In genomic region chr1:235867903-235868469, GRCh38 we compare ENCODE assay signal across 8 cellular contexts. TPM values are rescaled to one million over a fixed set of nuclear protein-coding genes. Genes with fewer than 3 reads are reported as not detected.
DNase-seq lines count a peak whose midpoint lies in the region; ATAC-seq, FAIRE-seq and TF ChIP-seq lines count a peak whose summit lies in the region.

No MANE protein-coding gene starts in this region.

- ATAC-seq in stimulated activated naive B cell treated with anti-CD40 and anti-IgM and Interleukin-4, amounts not matched to agents 10 μg/mL and 1 μg/mL and 100 μg/mL, for 72 hours (replicated peaks): peak; percentile 63 to 66
- no peak for ATAC-seq in HG02642 (IDR thresholded peaks at IDR 0.05; ENCODE audit: poor library complexity, unreplicated experiment)

- no peaks in the 10 kb centered on the region for H3K79me2 ChIP-seq in endothelial cell of umbilical vein (ENCODE audit: control insufficient read depth, insufficient read depth, low read length)

- no peak for TF ChIP-seq POLR2A in endothelial cell of umbilical vein (IDR thresholded peaks at IDR 0.05; ENCODE audit: low read depth, low read length)

- DNase-seq in GM12865 (ENCODE audit: low read depth): peak; percentile 65
- DNase-seq in HFFc6: no peak
- peak; percentile 11 to 65 (median 41) for DNase-seq in T-helper 1 cell
- DNase-seq in endothelial cell of umbilical vein (ENCODE audit: low read depth, low spot score): no peak
- DNase-seq in stimulated activated naive B cell treated with anti-CD40 and anti-IgM and Interleukin-4, amounts not matched to agents 10 μg/mL and 1 μg/mL and 100 μg/mL, for 72 hours: peak; percentile 72
- no peak for DNase-seq in NCI-H1436 treated with DMSO at 0.1 percent for 48 hours (lab: John Stamatoyannopoulos, UW)
- no peak for DNase-seq in SK-N-DZ (ENCODE audit: low spot score)

- no peak overlapping the region for H3K27ac ChIP-seq in endothelial cell of umbilical vein (ENCODE audit: insufficient read depth, low read depth, low read length)

- intact Hi-C loops in endothelial cell of umbilical vein (cut with micrococcal nuclease): loop anchor here (1.0 kb wide), 3 partner anchors 49 to 364 kb away; partner anchors contain the start of genes B3GALNT2 and NID1

- no peaks in the 10 kb centered on the region for H3K9me1 ChIP-seq in endothelial cell of umbilical vein (replicated peaks; ENCODE audit: control insufficient read depth, extremely low read depth, insufficient read depth, low read length)

- H3K4me1 Mint-ChIP-seq in HFFc6 (ENCODE audit: low read depth): peaks cover 37% of the 10 kb centered on the region
- H3K4me1 Mint-ChIP-seq in stimulated activated naive B cell treated with anti-CD40 and anti-IgM and Interleukin-4, amounts not matched to agents 10 μg/mL and 1 μg/mL and 100 μg/mL, for 72 hours: peaks cover 33 to 54% of the 10 kb centered on the region in 2 donors

- peaks cover 13% of the 10 kb centered on the region for H3K4me1 ChIP-seq in endothelial cell of umbilical vein (ENCODE audit: control insufficient read depth, extremely low read depth, insufficient read depth, low read length)

- H3K36me3 ChIP-seq in endothelial cell of umbilical vein (ENCODE audit: control insufficient read depth in 2 of 2, extremely low read depth in 1 of 2, insufficient read depth in 2 of 2, low read length in 2 of 2): no peaks in the 10 kb centered on the region

- CTCF ChIA-PET in endothelial cell of umbilical vein (lab: Charles Lee): interaction anchor here (3.1 kb wide), 2 partner anchors 65 to 103 kb away, joined by 22 to 124 read pairs; no protein-coding TSS in a partner anchor

- peak overlapping the region; percentile 92; the same call in 1 of the 2 replicates for H3K27ac Mint-ChIP-seq in HFFc6
- H3K27ac Mint-ChIP-seq in stimulated activated naive B cell treated with anti-CD40 and anti-IgM and Interleukin-4, amounts not matched to agents 10 μg/mL and 1 μg/mL and 100 μg/mL, for 72 hours: peak overlapping the region; percentile 99

- H3K27me3 ChIP-seq in endothelial cell of umbilical vein (ENCODE audit: control insufficient read depth in 2 of 2, insufficient read depth in 2 of 2, low read length in 2 of 2): peaks cover 0 to 2% of the 10 kb centered on the region in 2 experiments

- no peak overlapping the region for H3K9ac ChIP-seq in endothelial cell of umbilical vein (replicated peaks; ENCODE audit: extremely low read depth, insufficient read depth, low read length)

- no peaks in the 10 kb centered on the region for H4K20me1 ChIP-seq in endothelial cell of umbilical vein (replicated peaks; ENCODE audit: control insufficient read depth, extremely low read depth, insufficient read depth, low read length)

- H3K36me3 Mint-ChIP-seq in HFFc6 (ENCODE audit: low read depth): peaks cover 6% of the 10 kb centered on the region; the same call in 1 of the 2 replicates
- H3K36me3 Mint-ChIP-seq in stimulated activated naive B cell treated with anti-CD40 and anti-IgM and Interleukin-4, amounts not matched to agents 10 μg/mL and 1 μg/mL and 100 μg/mL, for 72 hours: peaks cover 13 to 29% of the 10 kb centered on the region in 2 donors

- peak overlapping the region; percentile 67 for H3K4me2 ChIP-seq in endothelial cell of umbilical vein (ENCODE audit: insufficient read depth, low read length)

- no peaks in the 10 kb centered on the region for H3K9me3 Mint-ChIP-seq in HFFc6
- H3K9me3 Mint-ChIP-seq in stimulated activated naive B cell treated with anti-CD40 and anti-IgM and Interleukin-4, amounts not matched to agents 10 μg/mL and 1 μg/mL and 100 μg/mL, for 72 hours: no peaks in the 10 kb centered on the region

- peak overlapping the region; percentile 92 for H3K4me3 Mint-ChIP-seq in HFFc6
- peak overlapping the region; percentile 98 to 99 for H3K4me3 Mint-ChIP-seq in stimulated activated naive B cell treated with anti-CD40 and anti-IgM and Interleukin-4, amounts not matched to agents 10 μg/mL and 1 μg/mL and 100 μg/mL, for 72 hours

- H3K4me3 ChIP-seq in GM12865 (ENCODE audit: low read depth, low read length): peak overlapping the region; percentile 84
- H3K4me3 ChIP-seq in endothelial cell of umbilical vein (replicated peaks in 1 of 3; ENCODE audit: insufficient read depth in 1 of 3, low read depth in 1 of 3, low read length in 3 of 3): no peak overlapping the region

- peak overlapping the region; percentile 70 for H2AFZ ChIP-seq in endothelial cell of umbilical vein (ENCODE audit: low read depth, low read length)

- BruUV-seq in endothelial cell of umbilical vein (replicated peaks; lab: Mats Ljungman, UMichigan): no TSS peak

- H3K27me3 Mint-ChIP-seq in HFFc6 (ENCODE audit: insufficient read depth): peaks cover 4% of the 10 kb centered on the region; the same call in 1 of the 2 replicates
- H3K27me3 Mint-ChIP-seq in stimulated activated naive B cell treated with anti-CD40 and anti-IgM and Interleukin-4, amounts not matched to agents 10 μg/mL and 1 μg/mL and 100 μg/mL, for 72 hours: no peaks in the 10 kb centered on the region

- dilution Hi-C loops in endothelial cell of umbilical vein (cut with MboI; ENCODE audit: extremely low pct_ligation_motif_present, low sequenced_read_pairs): no loop called here

- TF ChIP-seq CTCF in GM12865 (IDR thresholded peaks at IDR 0.05; ENCODE audit: insufficient read depth, low read depth, low read length, missing control alignments) (no peak), HFFc6 (IDR thresholded peaks at IDR 0.05) (no peak), endothelial cell of umbilical vein (IDR thresholded peaks at IDR 0.05; ENCODE audit: extremely low read depth in 1 of 2, insufficient read depth in 1 of 2, low read depth in 1 of 2, low read length in 2 of 2) (no peak)

- FAIRE-seq in endothelial cell of umbilical vein (lab: Jason Lieb, UNC): no peak

- no peaks in the 10 kb centered on the region for H3K9me3 ChIP-seq in endothelial cell of umbilical vein (replicated peaks; ENCODE audit: control insufficient read depth, insufficient read depth, low read length)

- POLR2A ChIA-PET in endothelial cell of umbilical vein (lab: Charles Lee): no interaction called here

TF ChIP-seq in endothelial cell of umbilical vein, 7 proteins besides CTCF, POLR2A, EP300 and RAD21:
- TF ChIP-seq MAX (IDR thresholded peaks at IDR 0.05; ENCODE audit: insufficient read depth, insufficient read length) (no peak), FOS (IDR thresholded peaks at IDR 0.05; ENCODE audit: borderline replicate concordance, insufficient read depth, low read length) (no peak), POLR2AphosphoS5 (IDR thresholded peaks at IDR 0.05; ENCODE audit: insufficient read depth, low read depth, low read length) (no peak), GATA2 (IDR thresholded peaks at IDR 0.05; ENCODE audit: insufficient read depth, insufficient read length, low read depth, low read length) (no peak), EZH2 (IDR thresholded peaks at IDR 0.05; ENCODE audit: borderline replicate concordance, low read depth, low read length, severe bottlenecking) (no peak), JUN (IDR thresholded peaks at IDR 0.05; ENCODE audit: borderline replicate concordance, insufficient read depth, insufficient read length, low read depth) (no peak), MYC (IDR thresholded peaks at IDR 0.05; ENCODE audit: low read depth, low read length) (no peak)

RNA-seq across cellular contexts. Expression of gene LYST, which starts 1.3 kb away (rescaled TPM):
- total RNA-seq in HFFc6 (2021; fragmentation: NEBNext Ultra II Directional; extraction: Animal tissue kit (Norgen Biotek cat#: 25700)): 10 to 100 TPM; 13.2 to 18.9 (median 15.4) TPM
- 8.9 and 9.6 TPM in 2 replicates for total RNA-seq in endothelial cell of umbilical vein
- polyA plus RNA-seq in endothelial cell of umbilical vein: 2.5 and 3.1 TPM in 2 replicates
- 2.7 and 3.3 TPM in 2 replicates for polyA plus RNA-seq in endothelial cell of umbilical vein (2011; cell fraction: cytosol; rRNA removed)
- polyA plus RNA-seq in endothelial cell of umbilical vein (2011; cell fraction: nucleus; rRNA removed): 14.1 and 16.9 TPM in 2 replicates
- 4.1 TPM in 2 replicates for polyA plus RNA-seq in endothelial cell of umbilical vein (2012)
- polyA minus RNA-seq in endothelial cell of umbilical vein: 19.8 and 21.7 TPM in 2 replicates
- 4.1 TPM for polyA minus RNA-seq in endothelial cell of umbilical vein (2011; cell fraction: cytosol; rRNA and poly(A)+ RNA removed)
- polyA minus RNA-seq in endothelial cell of umbilical vein (2011; cell fraction: nucleus; rRNA and poly(A)+ RNA removed): 59.1 and 65.2 TPM in 2 replicates
- polyA plus RNA-seq in SK-N-DZ (2014; cell fraction: cytosol; rRNA removed): 1.7 and 2.1 TPM in 2 replicates
- polyA plus RNA-seq in SK-N-DZ (2014; cell fraction: nucleus; rRNA removed): 3.1 and 4.9 TPM in 2 replicates

Comparison
In these comparisons a context has a peak if more than half of its experiments do, and no peak if none do; other contexts are left out.
1. DNase-seq: peak in GM12865 (single experiment), T-helper 1 cell (5 of 5) and stimulated activated naive B cell treated with anti-CD40 and anti-IgM and Interleukin-4, amounts not matched to agents 10 μg/mL and 1 μg/mL and 100 μg/mL, for 72 hours (single experiment); none in HFFc6 (single experiment), endothelial cell of umbilical vein (single experiment), NCI-H1436 treated with DMSO at 0.1 percent for 48 hours (single experiment) and SK-N-DZ (single experiment).